8 cellular contexts compared by ENCODE assay signal in genomic region chr2:235493775-235494715, GRCh38. TPM values are rescaled to one million over a fixed set of nuclear protein-coding genes. Genes with fewer than 3 reads are reported as not detected.
DNase-seq lines count a peak whose midpoint lies in the region; ATAC-seq, FAIRE-seq and TF ChIP-seq lines count a peak whose summit lies in the region.

Gene AGAP1 (plus strand): TSS chr2:235494043.

- peaks cover 8% of the 10 kb centered on the region for H3K4me1 Mint-ChIP-seq in activated T-cell treated with anti-CD3 and anti-CD28 coated beads, Interleukin-2, amount 50 U/mL, for 4 hours (ENCODE audit: low read depth)
- H3K4me1 Mint-ChIP-seq in naive thymus-derived CD4-positive, alpha-beta T cell, result peaks cover 2 to 26% (median 18%) of the 10 kb centered on the region in 7 donors

- no peaks in the 10 kb centered on the region for H3K36me3 Mint-ChIP-seq in activated T-cell treated with anti-CD3 and anti-CD28 coated beads, Interleukin-2, amount 50 U/mL, for 4 hours (ENCODE audit: insufficient read depth)
- peaks cover 0 to 8% (median 4%) of the 10 kb centered on the region in 5 donors for H3K36me3 Mint-ChIP-seq in naive thymus-derived CD4-positive, alpha-beta T cell

- no peak for FAIRE-seq in H54 (lab: Jason Lieb, UNC)

- no peaks in the 10 kb centered on the region for H3K9me3 Mint-ChIP-seq in activated T-cell treated with anti-CD3 and anti-CD28 coated beads, Interleukin-2, amount 50 U/mL, for 4 hours
- H3K9me3 Mint-ChIP-seq in naive thymus-derived CD4-positive, alpha-beta T cell, result peaks cover 0 to 13% (median 3%) of the 10 kb centered on the region in 11 donors

- H3K27ac Mint-ChIP-seq in naive thymus-derived CD4-positive, alpha-beta T cell, result peak within 1 kb of the TSS in 1 of 9 donors; percentile 46

- H3K27ac ChIP-seq in naive thymus-derived CD4-positive, alpha-beta T cell (ENCODE audit: low read depth, low read length), result no peak within 1 kb of the TSS
- peak within 1 kb of the TSS; percentile 71 to 80 for H3K27ac ChIP-seq in uterus

- intact Hi-C loops in naive thymus-derived CD4-positive, alpha-beta T cell (cut with micrococcal nuclease), result no loop called here
- intact Hi-C loops in uterus (cut with DNase I; ENCODE audit: low total_unique reads), result no loop called here

- no peak for TF ChIP-seq CTCF in foreskin fibroblast (IDR thresholded peaks at IDR 0.05; ENCODE audit: low read depth, low read length)
- TF ChIP-seq CTCF in uterus (IDR thresholded peaks at IDR 0.05), result no peak

- TF ChIP-seq POLR2A in H54 (IDR thresholded peaks at IDR 0.05; ENCODE audit: low read depth, low read length) (peak; percentile 85), uterus (IDR thresholded peaks at IDR 0.05) (peak in 1 of 2 donors; percentile 53)

- H3K4me1 ChIP-seq in naive thymus-derived CD4-positive, alpha-beta T cell (ENCODE audit: control insufficient read depth in 2 of 2, insufficient read depth in 2 of 2, low read length in 2 of 2), result no peaks in the 10 kb centered on the region
- H3K4me1 ChIP-seq in uterus, result peaks cover 0 to 19% of the 10 kb centered on the region in 2 donors

- peak; percentile 51 for DNase-seq in COR-L47 (lab: John Stamatoyannopoulos, UW)
- peak; percentile 90 for DNase-seq in H54 (ENCODE audit: insufficient read length, low spot score)
- peak; percentile 92 for DNase-seq in NCI-H2196 (lab: John Stamatoyannopoulos, UW; ENCODE audit: unreplicated experiment)
- no peak for DNase-seq in activated T-cell treated with anti-CD3 and anti-CD28 coated beads, Interleukin-2, amount 50 U/mL, for 4 hours
- DNase-seq in foreskin fibroblast, result peak; percentile 91 to 97
- peak in 1 of 9 donors; percentile 33 for DNase-seq in naive thymus-derived CD4-positive, alpha-beta T cell
- DNase-seq in uterus, result peak; percentile 87

- H3K27me3 ChIP-seq in naive thymus-derived CD4-positive, alpha-beta T cell (ENCODE audit: control insufficient read depth in 2 of 2, insufficient read depth in 2 of 2, low read length in 2 of 2), result peaks cover 0 to 6% of the 10 kb centered on the region in 2 donors
- no peaks in the 10 kb centered on the region for H3K27me3 ChIP-seq in uterus

- peaks cover 61% of the 10 kb centered on the region for H3K27me3 Mint-ChIP-seq in activated T-cell treated with anti-CD3 and anti-CD28 coated beads, Interleukin-2, amount 50 U/mL, for 4 hours (ENCODE audit: low read depth)
- H3K27me3 Mint-ChIP-seq in naive thymus-derived CD4-positive, alpha-beta T cell, result peaks cover 54 to 71% (median 66%) of the 10 kb centered on the region in 5 donors

- H3K4me3 ChIP-seq in foreskin fibroblast (ENCODE audit: low read depth in 1 of 2, low read length in 2 of 2) (peak within 1 kb of the TSS; percentile 57 to 66), uterus (peak within 1 kb of the TSS; percentile 43 to 77)
- H3K4me3 ChIP-seq in naive thymus-derived CD4-positive, alpha-beta T cell (ENCODE audit: low read length), result no peak within 1 kb of the TSS

- CTCF ChIA-PET in naive thymus-derived CD4-positive, alpha-beta T cell (lab: Charles Lee), result no interaction called here

- POLR2A ChIA-PET in naive thymus-derived CD4-positive, alpha-beta T cell (lab: Charles Lee), result no interaction called here

- H3K36me3 ChIP-seq in naive thymus-derived CD4-positive, alpha-beta T cell (ENCODE audit: control insufficient read depth in 2 of 3, insufficient read depth in 3 of 3, low read length in 3 of 3), result no peaks in the 10 kb centered on the region
- H3K36me3 ChIP-seq in uterus, result no peaks in the 10 kb centered on the region

- H3K4me3 Mint-ChIP-seq in activated T-cell treated with anti-CD3 and anti-CD28 coated beads, Interleukin-2, amount 50 U/mL, for 4 hours, result peak within 1 kb of the TSS; percentile 74
- H3K4me3 Mint-ChIP-seq in naive thymus-derived CD4-positive, alpha-beta T cell, result peak within 1 kb of the TSS; percentile 56 to 96 (median 78)

- ATAC-seq in activated T-cell treated with anti-CD3 and anti-CD28 coated beads, Interleukin-2, amount 50 U/mL, for 4 hours, result peak; percentile 62 to 65
- ATAC-seq in naive thymus-derived CD4-positive, alpha-beta T cell, result no peak
- ATAC-seq in GM19328 (IDR thresholded peaks at IDR 0.05; ENCODE audit: unreplicated experiment), result no peak

- no peaks in the 10 kb centered on the region for H3K9me3 ChIP-seq in naive thymus-derived CD4-positive, alpha-beta T cell (ENCODE audit: control insufficient read depth in 2 of 3, low read length in 3 of 3)
- H3K9me3 ChIP-seq in uterus, result no peaks in the 10 kb centered on the region

RNA-seq across cellular contexts. Expression of gene AGAP1, which starts in this region (rescaled TPM):
- 1 to 10 TPM; 1.9 to 2.6 (median 2.1) TPM for total RNA-seq in activated T-cell treated with anti-CD3 and anti-CD28 coated beads, Interleukin-2, amount 50 U/mL, for 4 hours
- total RNA-seq in naive thymus-derived CD4-positive, alpha-beta T cell, result 1 to 10 TPM in 2 of 5 experiments, under 1 TPM in 3; 0.35 to 9.6 (median 0.85) TPM
- not detected for polyA plus RNA-seq in naive thymus-derived CD4-positive, alpha-beta T cell
- 10 to 100 TPM in 3 of 4 donors, 1 to 10 TPM in 1; 5.3 to 30.6 (median 19.2) TPM for total RNA-seq in uterus

Comparison
In these comparisons a context has a peak if more than half of its experiments do, and no peak if none do; other contexts are left out.
1. ATAC-seq: peak in activated T-cell treated with anti-CD3 and anti-CD28 coated beads, Interleukin-2, amount 50 U/mL, for 4 hours (2 of 2); none in naive thymus-derived CD4-positive, alpha-beta T cell (single experiment) and GM19328 (single experiment).